ENCODE assay signal across 1 cellular context in the genomic region with DNA sequence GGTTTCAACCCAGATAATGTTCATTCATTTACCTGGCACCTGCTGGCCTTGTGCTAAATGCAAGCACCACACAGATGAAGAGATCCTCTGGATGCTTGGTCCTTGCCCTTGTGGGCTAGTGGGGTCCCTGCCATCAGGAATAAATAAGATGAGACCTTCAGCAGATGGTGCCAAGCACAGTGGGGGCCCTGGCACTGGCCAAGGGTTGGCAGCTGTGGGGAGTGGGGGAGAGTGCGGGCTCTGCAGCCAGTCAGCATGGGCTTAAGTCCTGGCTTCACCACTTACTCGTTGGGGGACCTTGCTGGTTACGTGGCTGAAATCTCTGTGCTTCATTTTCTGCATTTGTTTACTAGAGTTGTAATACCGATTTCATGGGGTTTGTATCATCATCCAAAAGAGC.
TF ChIP-seq lines count a peak whose summit lies in the region.

No MANE protein-coding gene starts in this region.

TF ChIP-seq in H1, 55 proteins besides CTCF, POLR2A, EP300 and RAD21:
- TF ChIP-seq, protein P1, sequence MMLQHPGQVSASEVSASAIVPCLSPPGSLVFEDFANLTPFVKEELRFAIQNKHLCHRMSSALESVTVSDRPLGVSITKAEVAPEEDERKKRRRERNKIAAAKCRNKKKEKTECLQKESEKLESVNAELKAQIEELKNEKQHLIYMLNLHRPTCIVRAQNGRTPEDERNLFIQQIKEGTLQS (IDR thresholded peaks at IDR 0.05; ENCODE audit: insufficient read depth, low read depth, low read length) = no peak
- TF ChIP-seq CBX5 (IDR thresholded peaks at IDR 0.05; ENCODE audit: low read depth, low read length) = no peak
- TF ChIP-seq, protein P2, sequence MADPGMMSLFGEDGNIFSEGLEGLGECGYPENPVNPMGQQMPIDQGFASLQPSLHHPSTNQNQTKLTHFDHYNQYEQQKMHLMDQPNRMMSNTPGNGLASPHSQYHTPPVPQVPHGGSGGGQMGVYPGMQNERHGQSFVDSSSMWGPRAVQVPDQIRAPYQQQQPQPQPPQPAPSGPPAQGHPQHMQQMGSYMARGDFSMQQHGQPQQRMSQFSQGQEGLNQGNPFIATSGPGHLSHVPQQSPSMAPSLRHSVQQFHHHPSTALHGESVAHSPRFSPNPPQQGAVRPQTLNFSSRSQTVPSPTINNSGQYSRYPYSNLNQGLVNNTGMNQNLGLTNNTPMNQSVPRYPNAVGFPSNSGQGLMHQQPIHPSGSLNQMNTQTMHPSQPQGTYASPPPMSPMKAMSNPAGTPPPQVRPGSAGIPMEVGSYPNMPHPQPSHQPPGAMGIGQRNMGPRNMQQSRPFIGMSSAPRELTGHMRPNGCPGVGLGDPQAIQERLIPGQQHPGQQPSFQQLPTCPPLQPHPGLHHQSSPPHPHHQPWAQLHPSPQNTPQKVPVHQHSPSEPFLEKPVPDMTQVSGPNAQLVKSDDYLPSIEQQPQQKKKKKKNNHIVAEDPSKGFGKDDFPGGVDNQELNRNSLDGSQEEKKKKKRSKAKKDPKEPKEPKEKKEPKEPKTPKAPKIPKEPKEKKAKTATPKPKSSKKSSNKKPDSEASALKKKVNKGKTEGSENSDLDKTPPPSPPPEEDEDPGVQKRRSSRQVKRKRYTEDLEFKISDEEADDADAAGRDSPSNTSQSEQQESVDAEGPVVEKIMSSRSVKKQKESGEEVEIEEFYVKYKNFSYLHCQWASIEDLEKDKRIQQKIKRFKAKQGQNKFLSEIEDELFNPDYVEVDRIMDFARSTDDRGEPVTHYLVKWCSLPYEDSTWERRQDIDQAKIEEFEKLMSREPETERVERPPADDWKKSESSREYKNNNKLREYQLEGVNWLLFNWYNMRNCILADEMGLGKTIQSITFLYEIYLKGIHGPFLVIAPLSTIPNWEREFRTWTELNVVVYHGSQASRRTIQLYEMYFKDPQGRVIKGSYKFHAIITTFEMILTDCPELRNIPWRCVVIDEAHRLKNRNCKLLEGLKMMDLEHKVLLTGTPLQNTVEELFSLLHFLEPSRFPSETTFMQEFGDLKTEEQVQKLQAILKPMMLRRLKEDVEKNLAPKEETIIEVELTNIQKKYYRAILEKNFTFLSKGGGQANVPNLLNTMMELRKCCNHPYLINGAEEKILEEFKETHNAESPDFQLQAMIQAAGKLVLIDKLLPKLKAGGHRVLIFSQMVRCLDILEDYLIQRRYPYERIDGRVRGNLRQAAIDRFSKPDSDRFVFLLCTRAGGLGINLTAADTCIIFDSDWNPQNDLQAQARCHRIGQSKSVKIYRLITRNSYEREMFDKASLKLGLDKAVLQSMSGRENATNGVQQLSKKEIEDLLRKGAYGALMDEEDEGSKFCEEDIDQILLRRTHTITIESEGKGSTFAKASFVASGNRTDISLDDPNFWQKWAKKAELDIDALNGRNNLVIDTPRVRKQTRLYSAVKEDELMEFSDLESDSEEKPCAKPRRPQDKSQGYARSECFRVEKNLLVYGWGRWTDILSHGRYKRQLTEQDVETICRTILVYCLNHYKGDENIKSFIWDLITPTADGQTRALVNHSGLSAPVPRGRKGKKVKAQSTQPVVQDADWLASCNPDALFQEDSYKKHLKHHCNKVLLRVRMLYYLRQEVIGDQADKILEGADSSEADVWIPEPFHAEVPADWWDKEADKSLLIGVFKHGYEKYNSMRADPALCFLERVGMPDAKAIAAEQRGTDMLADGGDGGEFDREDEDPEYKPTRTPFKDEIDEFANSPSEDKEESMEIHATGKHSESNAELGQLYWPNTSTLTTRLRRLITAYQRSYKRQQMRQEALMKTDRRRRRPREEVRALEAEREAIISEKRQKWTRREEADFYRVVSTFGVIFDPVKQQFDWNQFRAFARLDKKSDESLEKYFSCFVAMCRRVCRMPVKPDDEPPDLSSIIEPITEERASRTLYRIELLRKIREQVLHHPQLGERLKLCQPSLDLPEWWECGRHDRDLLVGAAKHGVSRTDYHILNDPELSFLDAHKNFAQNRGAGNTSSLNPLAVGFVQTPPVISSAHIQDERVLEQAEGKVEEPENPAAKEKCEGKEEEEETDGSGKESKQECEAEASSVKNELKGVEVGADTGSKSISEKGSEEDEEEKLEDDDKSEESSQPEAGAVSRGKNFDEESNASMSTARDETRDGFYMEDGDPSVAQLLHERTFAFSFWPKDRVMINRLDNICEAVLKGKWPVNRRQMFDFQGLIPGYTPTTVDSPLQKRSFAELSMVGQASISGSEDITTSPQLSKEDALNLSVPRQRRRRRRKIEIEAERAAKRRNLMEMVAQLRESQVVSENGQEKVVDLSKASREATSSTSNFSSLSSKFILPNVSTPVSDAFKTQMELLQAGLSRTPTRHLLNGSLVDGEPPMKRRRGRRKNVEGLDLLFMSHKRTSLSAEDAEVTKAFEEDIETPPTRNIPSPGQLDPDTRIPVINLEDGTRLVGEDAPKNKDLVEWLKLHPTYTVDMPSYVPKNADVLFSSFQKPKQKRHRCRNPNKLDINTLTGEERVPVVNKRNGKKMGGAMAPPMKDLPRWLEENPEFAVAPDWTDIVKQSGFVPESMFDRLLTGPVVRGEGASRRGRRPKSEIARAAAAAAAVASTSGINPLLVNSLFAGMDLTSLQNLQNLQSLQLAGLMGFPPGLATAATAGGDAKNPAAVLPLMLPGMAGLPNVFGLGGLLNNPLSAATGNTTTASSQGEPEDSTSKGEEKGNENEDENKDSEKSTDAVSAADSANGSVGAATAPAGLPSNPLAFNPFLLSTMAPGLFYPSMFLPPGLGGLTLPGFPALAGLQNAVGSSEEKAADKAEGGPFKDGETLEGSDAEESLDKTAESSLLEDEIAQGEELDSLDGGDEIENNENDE (IDR thresholded peaks at IDR 0.05; ENCODE audit: insufficient replicate concordance, low read length) = no peak
- TF ChIP-seq, protein P3, sequence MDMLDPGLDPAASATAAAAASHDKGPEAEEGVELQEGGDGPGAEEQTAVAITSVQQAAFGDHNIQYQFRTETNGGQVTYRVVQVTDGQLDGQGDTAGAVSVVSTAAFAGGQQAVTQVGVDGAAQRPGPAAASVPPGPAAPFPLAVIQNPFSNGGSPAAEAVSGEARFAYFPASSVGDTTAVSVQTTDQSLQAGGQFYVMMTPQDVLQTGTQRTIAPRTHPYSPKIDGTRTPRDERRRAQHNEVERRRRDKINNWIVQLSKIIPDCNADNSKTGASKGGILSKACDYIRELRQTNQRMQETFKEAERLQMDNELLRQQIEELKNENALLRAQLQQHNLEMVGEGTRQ (IDR thresholded peaks at IDR 0.05; ENCODE audit: low read length) = no peak
- no peak for TF ChIP-seq SIN3A (conservative IDR thresholded peaks at IDR 0.05 in 1 of 2, IDR thresholded peaks at IDR 0.05 in 1 of 2; ENCODE audit: low read depth in 1 of 2, low read length in 2 of 2)
- TF ChIP-seq JUND (IDR thresholded peaks at IDR 0.05; ENCODE audit: low read length) = no peak
- TF ChIP-seq MAFK (IDR thresholded peaks at IDR 0.05; ENCODE audit: low read depth, low read length) = no peak
- no peak for TF ChIP-seq RFX5 (IDR thresholded peaks at IDR 0.05; ENCODE audit: borderline replicate concordance, low read depth, low read length)
- no peak for TF ChIP-seq SIRT6 (IDR thresholded peaks at IDR 0.05; ENCODE audit: low read length)
- no peak for TF ChIP-seq EZH2 (IDR thresholded peaks at IDR 0.05; ENCODE audit: low read depth, low read length, severe bottlenecking)
- TF ChIP-seq, protein P4, sequence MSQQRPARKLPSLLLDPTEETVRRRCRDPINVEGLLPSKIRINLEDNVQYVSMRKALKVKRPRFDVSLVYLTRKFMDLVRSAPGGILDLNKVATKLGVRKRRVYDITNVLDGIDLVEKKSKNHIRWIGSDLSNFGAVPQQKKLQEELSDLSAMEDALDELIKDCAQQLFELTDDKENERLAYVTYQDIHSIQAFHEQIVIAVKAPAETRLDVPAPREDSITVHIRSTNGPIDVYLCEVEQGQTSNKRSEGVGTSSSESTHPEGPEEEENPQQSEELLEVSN (IDR thresholded peaks at IDR 0.05) = no peak
- no peak for TF ChIP-seq KDM5A (IDR thresholded peaks at IDR 0.05; ENCODE audit: low read length)
